1 cellular context compared by ENCODE assay signal in genomic region chr16:49282690-49283375, GRCh38.
TF ChIP-seq lines count a peak whose summit lies in the region.

No MANE protein-coding gene starts in this region.

TF ChIP-seq in A549, 52 proteins besides CTCF, POLR2A, EP300 and RAD21 (continued from another document):
- no peak for TF ChIP-seq USF2 (IDR thresholded peaks at IDR 0.05)
- no peak for TF ChIP-seq MAX (IDR thresholded peaks at IDR 0.05)
- TF ChIP-seq ATOH8 (CRISPR knock-in tag; IDR thresholded peaks at IDR 0.05; ENCODE audit: low read depth): no peak
